Comparison of ENCODE assay signal across 8 cellular contexts in genomic region chr10:70558871-70559810, GRCh38. TPM values are rescaled to one million over a fixed set of nuclear protein-coding genes. Genes with fewer than 3 reads are reported as not detected.
DNase-seq lines count a peak whose midpoint lies in the region; ATAC-seq and TF ChIP-seq lines count a peak whose summit lies in the region.

No MANE protein-coding gene starts in this region.

- in situ Hi-C loops in gastrocnemius medialis (cut with MboI; ENCODE audit: low sequenced_read_pairs in 4 of 4), result loop anchor here in 1 of 4 donors (10.0 kb wide), 1 partner anchor 206 kb away; no protein-coding TSS in a partner anchor

- H3K4me1 ChIP-seq in gastrocnemius medialis, result peaks cover 9% of the 10 kb centered on the region in 2 donors

- POLR2A ChIA-PET in RWPE1 (lab: Yijun Ruan, JAX; ENCODE audit: low non-redundant PET), result no interaction called here

- H3K4me3 ChIP-seq in GM12864 (ENCODE audit: low read depth, low read length) (peak overlapping the region; percentile 34), gastrocnemius medialis (no peak overlapping the region)

- CTCF ChIA-PET in RWPE1 (lab: Yijun Ruan, JAX), result interaction anchor here (0.6 to 1.1 kb wide), 8 partner anchors 9 to 366 kb away, joined by 3 to 5 read pairs (median 4); no protein-coding TSS in a partner anchor

- DNase-seq in GM12864 (ENCODE audit: low read depth), result no peak
- peak; percentile 60 for DNase-seq in RWPE1 (ENCODE audit: low spot score)
- peak; percentile 22 for DNase-seq in activated gamma-delta T cell (lab: John Stamatoyannopoulos, UW)
- peak; percentile 88 for DNase-seq in cardiac septum (ENCODE audit: low spot score)
- no peak for DNase-seq in gastrocnemius medialis
- DNase-seq in NCI-H2227 treated with DMSO at 0.1 percent for 48 hours (lab: John Stamatoyannopoulos, UW), result no peak

- intact Hi-C loops in cardiac septum (cut with DNase I) (no loop called here), gastrocnemius medialis (cut with DNase I; ENCODE audit: low total_unique reads) (no loop called here)

- ATAC-seq in HG02981 (IDR thresholded peaks at IDR 0.05; ENCODE audit: unreplicated experiment), result peak; percentile 49
- ATAC-seq in gastrocnemius medialis, result peak in 1 of 2 donors; percentile 45
- no peak for ATAC-seq in HG03039 (IDR thresholded peaks at IDR 0.05; ENCODE audit: unreplicated experiment)

- H3K9me3 ChIP-seq in gastrocnemius medialis, result no peaks in the 10 kb centered on the region

- no peaks in the 10 kb centered on the region for H3K36me3 ChIP-seq in gastrocnemius medialis

- TF ChIP-seq POLR2A in gastrocnemius medialis (IDR thresholded peaks at IDR 0.05), result no peak

- TF ChIP-seq CTCF in GM12864 (IDR thresholded peaks at IDR 0.05; ENCODE audit: low read depth, low read length, missing control alignments) (peak; percentile 55), RWPE1 (conservative IDR thresholded peaks at IDR 0.05; ENCODE audit: low read depth) (peak; percentile 26; the same call in 1 of the 2 replicates), gastrocnemius medialis (IDR thresholded peaks at IDR 0.05 in 4 of 5, conservative IDR thresholded peaks at IDR 0.05 in 1 of 5) (peak in 4 of 5 experiments; percentile 38 to 48 (median 44))

- H3K27ac ChIP-seq in RWPE1, result no peak overlapping the region
- H3K27ac ChIP-seq in gastrocnemius medialis, result no peak overlapping the region

- H3K27me3 ChIP-seq in gastrocnemius medialis, result no peaks in the 10 kb centered on the region

RNA-seq across cellular contexts. Expression of gene PRF1, which starts 43.4 kb away (rescaled TPM):
- 1.2 TPM for total RNA-seq in cardiac septum
- 1 to 10 TPM in 1 of 4 donors, under 1 TPM in 2, not detected in 1; 0.18 to 2.1 (median 0.31) TPM for total RNA-seq in gastrocnemius medialis

Comparison
In these comparisons a context has a peak if more than half of its experiments do, and no peak if none do; other contexts are left out.
1. DNase-seq: peak in RWPE1 (single experiment), activated gamma-delta T cell (single experiment) and cardiac septum (single experiment); none in GM12864 (single experiment), gastrocnemius medialis (0 of 2) and NCI-H2227 treated with DMSO at 0.1 percent for 48 hours (single experiment).
2. Peak in every context shown above with its lines, with median percentiles within 50 percentile points of each other: CTCF ChIP-seq.